ENCODE assay signal across 14 cellular contexts in genomic region chr4:25531272-25531671, GRCh38.
A peak's percentile ranks its signal among the peaks of the same experiment; 100 is the strongest.
DNase-seq lines count a peak whose midpoint lies in the region; ATAC-seq and TF ChIP-seq lines count a peak whose summit lies in the region.
"Had no signal": no experiment of that assay in that cellular context is flagged by ENCODE, and none has a peak within 500 bp of the region (broad histone marks: within the 10 kb centered on the region; RNA-seq: fewer than 3 reads in every experiment).

No MANE protein-coding gene starts in this region.

- TF ChIP-seq CTCF in foreskin fibroblast (IDR thresholded peaks at IDR 0.05; ENCODE audit: low read depth, low read length) (peak; percentile 10), body of pancreas (IDR thresholded peaks at IDR 0.05) (peak in 1 of 7 experiments; percentile 7)

- ATAC-seq in body of pancreas, result no peak
- no peak for ATAC-seq in HG03457 (IDR thresholded peaks at IDR 0.05; ENCODE audit: unreplicated experiment)

- intact Hi-C loops in body of pancreas (cut with DNase I), result no loop called here

- H3K27me3 ChIP-seq in H7 (ENCODE audit: control insufficient read depth, insufficient read depth, low read length), result no peaks in the 10 kb centered on the region; the same call in 1 of the 2 replicates
- H3K27me3 ChIP-seq in body of pancreas, result no peaks in the 10 kb centered on the region
- H3K27me3 ChIP-seq: uterus had no signal

- in situ Hi-C loops in ACHN (cut with HindIII; ENCODE audit: low pct_ligation_motif_present, low pct_unique_long_range_greater_than_20kb, low sequenced_read_pairs), result no loop called here
- in situ Hi-C loops in SK-MEL-5 (cut with HindIII; ENCODE audit: low pct_unique_long_range_greater_than_20kb, low sequenced_read_pairs), result no loop called here

- H3K4me1 ChIP-seq in body of pancreas, result peaks cover 8% of the 10 kb centered on the region
- H3K4me1 ChIP-seq: uterus had no signal

- no peak overlapping the region for H3K4me3 ChIP-seq in H7 (ENCODE audit: insufficient read depth, low read depth, low read length)
- H3K4me3 ChIP-seq in foreskin fibroblast (ENCODE audit: low read depth in 1 of 2, low read length in 2 of 2), result no peak overlapping the region
- H3K4me3 ChIP-seq in body of pancreas, result no peak overlapping the region
- H3K4me3 ChIP-seq: uterus had no signal

- TF ChIP-seq POLR2A in body of pancreas (IDR thresholded peaks at IDR 0.05), result no peak

- peak; percentile 16 for DNase-seq in ACHN
- peak; percentile 58 for DNase-seq in H7
- DNase-seq in SK-MEL-5 (ENCODE audit: low read depth, low spot score), result peak; percentile 62
- no peak for DNase-seq in foreskin fibroblast
- no peak for DNase-seq in UCSD-AML1 (lab: John Stamatoyannopoulos, UW; ENCODE audit: unreplicated experiment)
- no peak for DNase-seq in body of pancreas
- DNase-seq in NCI-H526 treated with DMSO at 0.1 percent for 48 hours (lab: John Stamatoyannopoulos, UW), result no peak
- DNase-seq: caudate nucleus; GOT3; NCI-H226; SHP77; stimulated activated CD4-positive, alpha-beta T cell treated with anti-CD3 and anti-CD28 coated beads, Interleukin-12 subunit alpha, Interleukin-12 subunit beta, amount 100 ng/mL, for 4 hours; uterus had no signal

- no peak overlapping the region for H3K27ac ChIP-seq in body of pancreas
- H3K27ac ChIP-seq: uterus had no signal

- no peaks in the 10 kb centered on the region for H3K9me3 ChIP-seq in body of pancreas
- H3K9me3 ChIP-seq: uterus had no signal

- H3K36me3 ChIP-seq in H7 (replicated peaks; ENCODE audit: control insufficient read depth, insufficient read depth, low read length) (no peaks in the 10 kb centered on the region), body of pancreas (replicated peaks in 1 of 2; ENCODE audit: insufficient read depth in 1 of 2, low read depth in 2 of 2) (no peaks in the 10 kb centered on the region)
- H3K36me3 ChIP-seq: uterus had no signal

Comparison
In these comparisons a context has a peak if more than half of its experiments do, and no peak if none do; other contexts are left out.
1. DNase-seq: peak in ACHN (single experiment), H7 (single experiment) and SK-MEL-5 (single experiment); none in foreskin fibroblast (0 of 2), UCSD-AML1 (single experiment), body of pancreas (0 of 4) and NCI-H526 treated with DMSO at 0.1 percent for 48 hours (single experiment).